Comparison of ENCODE assay signal across 11 cellular contexts in the genomic region with DNA sequence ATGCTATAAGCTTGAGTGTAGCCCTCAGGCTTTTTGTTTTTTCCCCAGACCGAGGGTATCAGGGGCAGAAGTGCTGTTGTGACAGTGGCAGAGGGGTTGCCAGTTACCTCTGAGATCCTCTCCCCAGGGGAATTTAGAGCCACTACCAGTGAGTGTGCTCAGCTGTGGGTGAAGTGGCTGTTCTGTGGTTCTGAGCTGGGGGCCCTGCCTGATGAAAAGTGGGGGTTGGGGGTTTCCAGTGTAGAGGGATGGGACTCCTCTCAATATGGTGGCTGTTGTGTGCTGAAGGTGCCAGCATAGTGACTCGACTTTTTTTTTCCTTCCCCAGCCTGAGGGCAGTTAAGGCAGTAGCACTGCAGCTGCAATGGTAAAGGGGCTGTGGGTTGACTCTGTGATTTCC.
"Had no signal": no experiment of that assay in that cellular context is flagged by ENCODE, and none has a peak within 500 bp of the region (broad histone marks: within the 10 kb centered on the region; RNA-seq: fewer than 3 reads in every experiment).

No MANE protein-coding gene starts in this region.

- H2AFZ ChIP-seq: GM23248 had no signal

- H3K4me1 ChIP-seq: HAP-1 had no signal

- H3K4me2 ChIP-seq: KMS-11 had no signal

- H3K9ac ChIP-seq: GM23248, KMS-11 had no signal

- H3K4me3 ChIP-seq: GM23248, HAP-1 had no signal

- ATAC-seq: HCT116, HepG2 had no signal

- H3K9me3 ChIP-seq: HAP-1 had no signal

- H3K27ac ChIP-seq: GM23248, HL-60, KMS-11 had no signal

- H3K36me3 ChIP-seq: HAP-1 had no signal

- DNase-seq: GM23248, GOT3, H7, HFFc6, IMR-90, KBM-7 had no signal
